In genomic region chr1:168348146-168348709, GRCh38 we compare ENCODE assay signal across 10 cellular contexts.
DNase-seq lines count a peak whose midpoint lies in the region; ATAC-seq and TF ChIP-seq lines count a peak whose summit lies in the region.
"Had no signal": no experiment of that assay in that cellular context is flagged by ENCODE, and none has a peak within 500 bp of the region (broad histone marks: within the 10 kb centered on the region; RNA-seq: fewer than 3 reads in every experiment).

No MANE protein-coding gene starts in this region.

- no peak for TF ChIP-seq CTCF in left ventricle myocardium inferior (IDR thresholded peaks at IDR 0.05; ENCODE audit: borderline replicate concordance)
- TF ChIP-seq CTCF in VCaP (conservative IDR thresholded peaks at IDR 0.05) = no peak
- no peak for TF ChIP-seq CTCF in transverse colon (IDR thresholded peaks at IDR 0.05)

- DNase-seq in left ventricle myocardium inferior (no peak), Right ventricle myocardium superior (no peak), immature natural killer cell (peak; percentile 49 to 58 (median 57)), transverse colon (no peak), mesenteric fat pad (ENCODE audit: low spot score) (no peak), G401 (ENCODE audit: low spot score) (no peak)
- DNase-seq: islet precursor cell; stimulated activated naive CD4-positive, alpha-beta T cell treated with Interleukin-2 at 50 U/mL for 16 hours had no signal

- WGBS in transverse colon (ENCODE audit: low coverage in 1 of 2), 2 donors = 22 to 35% methylated on average over 8 of the region's 8 CpGs

- peak overlapping the region; percentile 84 to 92 (median 91) for H3K4me3 Mint-ChIP-seq in immature natural killer cell

- TF ChIP-seq POLR2A in transverse colon (IDR thresholded peaks at IDR 0.05) = no peak

- H3K36me3 ChIP-seq in left ventricle myocardium inferior = no peaks in the 10 kb centered on the region
- no peaks in the 10 kb centered on the region for H3K36me3 ChIP-seq in transverse colon

- H3K27me3 ChIP-seq in left ventricle myocardium inferior (ENCODE audit: low read depth) (no peaks in the 10 kb centered on the region), transverse colon (no peaks in the 10 kb centered on the region)

- peaks cover 13 to 28% of the 10 kb centered on the region in 2 donors for H3K4me1 Mint-ChIP-seq in immature natural killer cell

- H3K4me3 ChIP-seq in left ventricle myocardium inferior (peak overlapping the region; percentile 57), transverse colon (peak overlapping the region in 3 of 4 donors; percentile 17 to 55 (median 39))

- H3K27ac ChIP-seq in left ventricle myocardium inferior (replicated peaks) (peak overlapping the region; percentile 32), VCaP (peak overlapping the region; percentile 36; the same call in 1 of the 2 replicates), transverse colon (peak overlapping the region in 1 of 4 donors; percentile 28)

- peaks cover 4 to 6% (median 5%) of the 10 kb centered on the region in 3 donors for H3K27me3 Mint-ChIP-seq in immature natural killer cell (ENCODE audit: low read depth in 3 of 3)

- H3K9me3 Mint-ChIP-seq in immature natural killer cell = no peaks in the 10 kb centered on the region

- peak overlapping the region; percentile 87 to 94 (median 91) for H3K27ac Mint-ChIP-seq in immature natural killer cell

- H3K9me3 ChIP-seq in left ventricle myocardium inferior (replicated peaks) = no peaks in the 10 kb centered on the region
- H3K9me3 ChIP-seq in transverse colon = no peaks in the 10 kb centered on the region

- H3K4me1 ChIP-seq in left ventricle myocardium inferior = peaks cover 1% of the 10 kb centered on the region
- peaks cover 0 to 12% (median 0%) of the 10 kb centered on the region in 4 donors for H3K4me1 ChIP-seq in transverse colon

- H3K36me3 Mint-ChIP-seq in immature natural killer cell = no peaks in the 10 kb centered on the region

- intact Hi-C loops in left ventricle myocardium inferior (cut with micrococcal nuclease) (no loop called here), Right ventricle myocardium superior (cut with DNase I) (no loop called here), transverse colon (cut with DNase I; ENCODE audit: low total_unique reads) (loop anchor here (10.0 kb wide), 1 partner anchor 227 kb away; the partner anchor contains the start of gene XCL1)

- in situ Hi-C loops in transverse colon (cut with MboI; ENCODE audit: low pct_ligation_motif_present in 1 of 4, low pct_unique_long_range_greater_than_20kb in 1 of 4, low sequenced_read_pairs in 3 of 4) = loop anchor here in 3 of 4 donors (10.0 to 25.0 kb wide), 4 partner anchors 214 to 997 kb away; partner anchors contain the start of gene XCL1 (in 2 of the 3)
- in situ Hi-C loops in G401 (cut with HindIII; ENCODE audit: low sequenced_read_pairs) = no loop called here

- ATAC-seq in Right ventricle myocardium superior (ENCODE audit: poor library complexity) (no peak), GM18520 (IDR thresholded peaks at IDR 0.05; ENCODE audit: unreplicated experiment) (no peak)

- TF ChIP-seq EP300 in transverse colon (IDR thresholded peaks at IDR 0.05; ENCODE audit: low read depth) = no peak

Comparison
In these comparisons a context has a peak if more than half of its experiments do, and no peak if none do; other contexts are left out.
1. DNase-seq: peak in immature natural killer cell (3 of 3); none in left ventricle myocardium inferior (single experiment), Right ventricle myocardium superior (single experiment), transverse colon (single experiment), mesenteric fat pad (single experiment) and G401 (single experiment).